ENCODE assay signal across 8 cellular contexts in genomic region chr10:50614444-50615137, GRCh38. TPM values are rescaled to one million over a fixed set of nuclear protein-coding genes. Genes with fewer than 3 reads are reported as not detected.
DNase-seq lines count a peak whose midpoint lies in the region; ATAC-seq, FAIRE-seq and TF ChIP-seq lines count a peak whose summit lies in the region.

No MANE protein-coding gene starts in this region.

- H3K36me3 Mint-ChIP-seq in activated CD4-positive, alpha-beta T cell treated with anti-CD3 and anti-CD28 coated beads, Interleukin-2, amount 10 ng/mL, durations not matched to agents 7 days and 5 days (ENCODE audit: low read depth), result no peaks in the 10 kb centered on the region
- H3K36me3 Mint-ChIP-seq in activated naive CD8-positive, alpha-beta T cell treated with anti-CD3 and anti-CD28 coated beads for 36 hours, result no peaks in the 10 kb centered on the region
- H3K36me3 Mint-ChIP-seq in neural crest cell (ENCODE audit: low read depth), result no peaks in the 10 kb centered on the region

- H3K27me3 Mint-ChIP-seq in activated CD4-positive, alpha-beta T cell treated with anti-CD3 and anti-CD28 coated beads, Interleukin-2, amount 10 ng/mL, durations not matched to agents 7 days and 5 days, result no peaks in the 10 kb centered on the region
- H3K27me3 Mint-ChIP-seq in activated naive CD8-positive, alpha-beta T cell treated with anti-CD3 and anti-CD28 coated beads for 36 hours, result no peaks in the 10 kb centered on the region
- no peaks in the 10 kb centered on the region for H3K27me3 Mint-ChIP-seq in neural crest cell (ENCODE audit: low read depth)

- peak; percentile 50 for TF ChIP-seq CTCF in neural crest cell (conservative IDR thresholded peaks at IDR 0.05)

- no peak for FAIRE-seq in frontal cortex (lab: Jason Lieb, UNC)

- POLR2A ChIA-PET in activated CD4-positive, alpha-beta T cell treated with anti-CD3 and anti-CD28 coated beads, Interleukin-2, amount 10 ng/mL, durations not matched to agents 7 days and 5 days (lab: Charles Lee), result no interaction called here

- H3K4me3 Mint-ChIP-seq in activated CD4-positive, alpha-beta T cell treated with anti-CD3 and anti-CD28 coated beads, Interleukin-2, amount 10 ng/mL, durations not matched to agents 7 days and 5 days, result no peak overlapping the region
- H3K4me3 Mint-ChIP-seq in activated naive CD8-positive, alpha-beta T cell treated with anti-CD3 and anti-CD28 coated beads for 36 hours, result no peak overlapping the region
- no peak overlapping the region for H3K4me3 Mint-ChIP-seq in neural crest cell

- peak; percentile 27 for DNase-seq in activated CD4-positive, alpha-beta T cell treated with anti-CD3 and anti-CD28 coated beads, Interleukin-2, amount 10 ng/mL, durations not matched to agents 7 days and 5 days
- DNase-seq in activated CD4-positive, alpha-beta T cell treated with anti-CD3 and anti-CD28 coated beads, Interleukin-2, amount 50 U/mL, for 1 hour, result no peak
- DNase-seq in activated naive CD8-positive, alpha-beta T cell treated with anti-CD3 and anti-CD28 coated beads for 36 hours, result peak; percentile 22
- DNase-seq in neural crest cell (ENCODE audit: low read depth, low spot score) (no peak), frontal cortex (ENCODE audit: low spot score in 2 of 2) (no peak)
- no peak for DNase-seq in activated CD4-positive, CD25-positive, alpha-beta regulatory T cell treated with anti-CD3 and anti-CD28 coated beads, Interleukin-2, amount 50 U/mL, for 72 hours

- H3K9me3 Mint-ChIP-seq in activated CD4-positive, alpha-beta T cell treated with anti-CD3 and anti-CD28 coated beads, Interleukin-2, amount 10 ng/mL, durations not matched to agents 7 days and 5 days, result no peaks in the 10 kb centered on the region
- no peaks in the 10 kb centered on the region for H3K9me3 Mint-ChIP-seq in activated naive CD8-positive, alpha-beta T cell treated with anti-CD3 and anti-CD28 coated beads for 36 hours
- H3K9me3 Mint-ChIP-seq in neural crest cell, result no peaks in the 10 kb centered on the region

- CTCF ChIA-PET in activated CD4-positive, alpha-beta T cell treated with anti-CD3 and anti-CD28 coated beads, Interleukin-2, amount 10 ng/mL, durations not matched to agents 7 days and 5 days (lab: Charles Lee), result interaction anchor here (1.6 kb wide), 1 partner anchor 10 kb away, joined by 4 read pairs; no protein-coding TSS in a partner anchor

- H3K27ac Mint-ChIP-seq in activated CD4-positive, alpha-beta T cell treated with anti-CD3 and anti-CD28 coated beads, Interleukin-2, amount 10 ng/mL, durations not matched to agents 7 days and 5 days, result no peak overlapping the region
- no peak overlapping the region for H3K27ac Mint-ChIP-seq in activated naive CD8-positive, alpha-beta T cell treated with anti-CD3 and anti-CD28 coated beads for 36 hours
- H3K27ac Mint-ChIP-seq in neural crest cell (ENCODE audit: unreplicated experiment), result peak overlapping the region; percentile 81

- H3K4me1 Mint-ChIP-seq in activated CD4-positive, alpha-beta T cell treated with anti-CD3 and anti-CD28 coated beads, Interleukin-2, amount 10 ng/mL, durations not matched to agents 7 days and 5 days, result peaks cover 25% of the 10 kb centered on the region
- H3K4me1 Mint-ChIP-seq in activated naive CD8-positive, alpha-beta T cell treated with anti-CD3 and anti-CD28 coated beads for 36 hours, result peaks cover 44% of the 10 kb centered on the region
- H3K4me1 Mint-ChIP-seq in neural crest cell, result no peaks in the 10 kb centered on the region

- ATAC-seq in HG03280 (IDR thresholded peaks at IDR 0.05; ENCODE audit: unreplicated experiment) (peak; percentile 68), HG03045 (IDR thresholded peaks at IDR 0.05; ENCODE audit: unreplicated experiment) (no peak)

RNA-seq across cellular contexts. Expression of gene SGMS1, which starts 9.2 kb away (rescaled TPM):
- 10 to 100 TPM; 17.1 to 19.3 TPM for total RNA-seq in activated CD4-positive, alpha-beta T cell treated with anti-CD3 and anti-CD28 coated beads, Interleukin-2, amount 10 ng/mL, durations not matched to agents 7 days and 5 days
- total RNA-seq in activated naive CD8-positive, alpha-beta T cell treated with anti-CD3 and anti-CD28 coated beads for 36 hours, result 10 to 100 TPM in 1 of 2 experiments, 1 to 10 TPM in 1; 9.8 to 11.3 TPM
- total RNA-seq in neural crest cell, result 14.2 and 14.4 TPM in 2 replicates
- total RNA-seq in frontal cortex, result 35.1 TPM

Comparison
In these comparisons a context has a peak if more than half of its experiments do, and no peak if none do; other contexts are left out.
1. DNase-seq: peak in activated CD4-positive, alpha-beta T cell treated with anti-CD3 and anti-CD28 coated beads, Interleukin-2, amount 10 ng/mL, durations not matched to agents 7 days and 5 days (single experiment) and activated naive CD8-positive, alpha-beta T cell treated with anti-CD3 and anti-CD28 coated beads for 36 hours (single experiment); none in activated CD4-positive, alpha-beta T cell treated with anti-CD3 and anti-CD28 coated beads, Interleukin-2, amount 50 U/mL, for 1 hour (single experiment), neural crest cell (single experiment), activated CD4-positive, CD25-positive, alpha-beta regulatory T cell treated with anti-CD3 and anti-CD28 coated beads, Interleukin-2, amount 50 U/mL, for 72 hours (single experiment) and frontal cortex (0 of 2).